12 cellular contexts compared by ENCODE assay signal in genomic region chr12:3698218-3698974, GRCh38. TPM values are rescaled to one million over a fixed set of nuclear protein-coding genes. Genes with fewer than 3 reads are reported as not detected.
A peak's percentile ranks its signal among the peaks of the same experiment; 100 is the strongest.
DNase-seq lines count a peak whose midpoint lies in the region; ATAC-seq, FAIRE-seq and TF ChIP-seq lines count a peak whose summit lies in the region.
"Had no signal": no experiment of that assay in that cellular context is flagged by ENCODE, and none has a peak within 500 bp of the region (broad histone marks: within the 10 kb centered on the region; RNA-seq: fewer than 3 reads in every experiment).

No MANE protein-coding gene starts in this region.

- peaks cover 30% of the 10 kb centered on the region for H3K36me3 Mint-ChIP-seq in activated naive CD4-positive, alpha-beta T cell treated with anti-CD3 and anti-CD28 coated beads, Interleukin-2, amount 10 ng/mL, durations not matched to agents 7 days and 5 days

- dilution Hi-C loops in IMR-90 (cut with HindIII; ENCODE audit: low sequenced_read_pairs, unreplicated experiment) = no loop called here

- TF ChIP-seq POLR2A in A549 (IDR thresholded peaks at IDR 0.05; ENCODE audit: low read length) (no peak), IMR-90 (IDR thresholded peaks at IDR 0.05; ENCODE audit: low read depth, low read length) (no peak)

- peak; percentile 68 to 76; a peak in 4 of 6 replicates for ATAC-seq in A549
- ATAC-seq in IMR-90 (ENCODE audit: low read depth) = peak; percentile 99
- ATAC-seq in foreskin keratinocyte = peak; percentile 99
- ATAC-seq in HG03521 (IDR thresholded peaks at IDR 0.05; ENCODE audit: unreplicated experiment) = no peak

- no peak overlapping the region for H3K4me3 Mint-ChIP-seq in activated naive CD4-positive, alpha-beta T cell treated with anti-CD3 and anti-CD28 coated beads, Interleukin-2, amount 10 ng/mL, durations not matched to agents 7 days and 5 days
- H3K4me3 Mint-ChIP-seq: activated naive CD8-positive, alpha-beta T cell treated with anti-CD3 and anti-CD28 coated beads, Interleukin-2, amount 10 ng/mL, durations not matched to agents 7 days and 5 days; neural crest cell had no signal

- peak overlapping the region; percentile 19 for H4K5ac ChIP-seq in IMR-90 (ENCODE audit: low read depth, low read length)

- H2AK9ac ChIP-seq in IMR-90 (replicated peaks; ENCODE audit: low read depth, low read length, poor library complexity) = peak overlapping the region; percentile 47

- peak overlapping the region; percentile 81; the same call in 2 of the 3 replicates for H2BK15ac ChIP-seq in IMR-90 (ENCODE audit: low read depth, low read length)

- WGBS in A549 (ENCODE audit: missing lambda C conversion rate) = 59% methylated on average over 7 of the region's 7 CpGs
- 20% methylated on average over 1 of the region's 7 CpGs; no CpG with 5 or more reads in 1 of the 2 experiments for WGBS in IMR-90 (ENCODE audit: extremely low coverage in 2 of 2, insufficient read length in 1 of 2), 2 experiments

- no peak overlapping the region for H3K4me2 ChIP-seq in A549
- peak overlapping the region; percentile 50 for H3K4me2 ChIP-seq in IMR-90 (ENCODE audit: low read depth, low read length)
- H3K4me2 ChIP-seq: BLaER1 had no signal

- TF ChIP-seq RAD21 in A549 (conservative IDR thresholded peaks at IDR 0.05 in 1 of 2, IDR thresholded peaks at IDR 0.05 in 1 of 2) (no peak), IMR-90 (IDR thresholded peaks at IDR 0.05; ENCODE audit: low read length) (no peak)

- no peaks in the 10 kb centered on the region for H4K20me1 ChIP-seq in IMR-90 (ENCODE audit: insufficient read depth, low read length)

- peak overlapping the region; percentile 83 for H2AFZ ChIP-seq in IMR-90 (replicated peaks; ENCODE audit: low read length, poor library complexity)

- TF ChIP-seq CTCF in A549 (IDR thresholded peaks at IDR 0.05) (no peak), IMR-90 (conservative IDR thresholded peaks at IDR 0.05; ENCODE audit: low read depth, low read length) (no peak), foreskin keratinocyte (conservative IDR thresholded peaks at IDR 0.05) (no peak)

- no peak overlapping the region for H3K9ac ChIP-seq in IMR-90 (ENCODE audit: low read depth, low read length)
- H3K9ac ChIP-seq: BLaER1 had no signal

- H3K9me3 ChIP-seq in A549 = no peaks in the 10 kb centered on the region
- H3K9me3 ChIP-seq in IMR-90 (ENCODE audit: control insufficient read depth, insufficient read depth, low read length) = no peaks in the 10 kb centered on the region

- H3K4me1 Mint-ChIP-seq in activated naive CD4-positive, alpha-beta T cell treated with anti-CD3 and anti-CD28 coated beads, Interleukin-2, amount 10 ng/mL, durations not matched to agents 7 days and 5 days = no peaks in the 10 kb centered on the region
- H3K4me1 Mint-ChIP-seq: neural crest cell had no signal

- no peaks in the 10 kb centered on the region for H3K79me1 ChIP-seq in IMR-90 (ENCODE audit: low read depth in 1 of 2, low read length in 2 of 2)

- H4K8ac ChIP-seq in IMR-90 (ENCODE audit: low read depth in 2 of 2, low read length in 2 of 2) = peak overlapping the region; percentile 56 to 71

- in situ Hi-C loops in IMR-90 (cut with MboI; ENCODE audit: low sequenced_read_pairs) = no loop called here

- BruUV-seq in IMR-90 (replicated peaks; lab: Mats Ljungman, UMichigan) = no TSS peak

- no peaks in the 10 kb centered on the region for H3K27me3 Mint-ChIP-seq in activated naive CD4-positive, alpha-beta T cell treated with anti-CD3 and anti-CD28 coated beads, Interleukin-2, amount 10 ng/mL, durations not matched to agents 7 days and 5 days

- H2BK20ac ChIP-seq in IMR-90 (ENCODE audit: low read depth, low read length) = peak overlapping the region; percentile 80

- no peaks in the 10 kb centered on the region for H3K36me3 ChIP-seq in IMR-90 (ENCODE audit: control insufficient read depth, insufficient read depth, low read length)

- H3K56ac ChIP-seq in IMR-90 (ENCODE audit: extremely low read depth, insufficient read depth, low read length) = peak overlapping the region; percentile 18; the same call in 1 of the 2 replicates

- DNase-seq in A549 (ENCODE audit: low read depth in 1 of 2, low spot score in 1 of 2) (peak in 1 of 2 experiments; percentile 32), IMR-90 (peak; percentile 95), RKO (ENCODE audit: low spot score) (peak; percentile 87), foreskin keratinocyte (peak; percentile 69 to 80), NCI-H1048 (lab: John Stamatoyannopoulos, UW) (no peak)
- no peak for DNase-seq in activated naive CD4-positive, alpha-beta T cell treated with anti-CD3 and anti-CD28 coated beads, Interleukin-2, amount 10 ng/mL, durations not matched to agents 7 days and 5 days
- no peak for DNase-seq in activated CD4-positive, alpha-beta T cell treated with anti-CD3 and anti-CD28 coated beads, Interleukin-2, amount 50 U/mL, for 4 hours
- DNase-seq: activated naive CD8-positive, alpha-beta T cell treated with anti-CD3 and anti-CD28 coated beads, Interleukin-2, amount 10 ng/mL, durations not matched to agents 7 days and 5 days had no signal

- H3K4me3 ChIP-seq in A549 (no peak overlapping the region), IMR-90 (ENCODE audit: insufficient read depth, low read depth, low read length) (no peak overlapping the region)
- H3K4me3 ChIP-seq: BLaER1 had no signal

- peak overlapping the region; percentile 79 for H2BK5ac ChIP-seq in IMR-90 (ENCODE audit: low read depth, low read length, poor library complexity, severe bottlenecking)

- peaks cover under 1% of the 10 kb centered on the region for H3K9me3 Mint-ChIP-seq in activated naive CD4-positive, alpha-beta T cell treated with anti-CD3 and anti-CD28 coated beads, Interleukin-2, amount 10 ng/mL, durations not matched to agents 7 days and 5 days

- peak overlapping the region; percentile 33; the same call in 1 of the 2 replicates for H3K18ac ChIP-seq in IMR-90 (ENCODE audit: low read depth, low read length)

- peak overlapping the region; percentile 59 for H3K4ac ChIP-seq in IMR-90 (ENCODE audit: low read depth, low read length)

- peaks cover 3% of the 10 kb centered on the region; the same call in 1 of the 2 replicates for H3K27me3 ChIP-seq in IMR-90 (ENCODE audit: control insufficient read depth, insufficient read depth, low read length)
- H3K27me3 ChIP-seq in foreskin keratinocyte = peaks cover 4% of the 10 kb centered on the region
- H3K27me3 ChIP-seq: BLaER1 had no signal

- POLR2A ChIA-PET in A549 (lab: Yijun Ruan, JAX) (no interaction called here), IMR-90 (lab: Charles Lee; ENCODE audit: unreplicated experiment) (no interaction called here)

- H2AK5ac ChIP-seq in IMR-90 (ENCODE audit: low read depth, low read length) = peak overlapping the region; percentile 46; the same call in 1 of the 2 replicates

- no peaks in the 10 kb centered on the region for H3K4me1 ChIP-seq in A549
- H3K4me1 ChIP-seq in IMR-90 (ENCODE audit: control insufficient read depth, insufficient read depth, low read length) = peaks cover 11% of the 10 kb centered on the region
- no peaks in the 10 kb centered on the region for H3K4me1 ChIP-seq in foreskin keratinocyte

- TF ChIP-seq EP300 in A549 (IDR thresholded peaks at IDR 0.05) = no peak

- H3K27ac Mint-ChIP-seq in activated naive CD4-positive, alpha-beta T cell treated with anti-CD3 and anti-CD28 coated beads, Interleukin-2, amount 10 ng/mL, durations not matched to agents 7 days and 5 days = no peak overlapping the region
- H3K27ac Mint-ChIP-seq: activated naive CD8-positive, alpha-beta T cell treated with anti-CD3 and anti-CD28 coated beads, Interleukin-2, amount 10 ng/mL, durations not matched to agents 7 days and 5 days had no signal

- peak overlapping the region; percentile 26 for H3K14ac ChIP-seq in IMR-90 (replicated peaks; ENCODE audit: low read depth, low read length)

- FAIRE-seq in A549 (lab: Jason Lieb, UNC) = no peak
- FAIRE-seq: H1 had no signal

- H3K27ac ChIP-seq in A549 (no peak overlapping the region), IMR-90 (ENCODE audit: insufficient read depth, low read length) (peak overlapping the region; percentile 71), foreskin keratinocyte (no peak overlapping the region)
- H3K27ac ChIP-seq: BLaER1 had no signal

- intact Hi-C loops in IMR-90 (cut with micrococcal nuclease) = no loop called here

- peak overlapping the region; percentile 91 for H2BK120ac ChIP-seq in IMR-90 (ENCODE audit: low read depth, low read length)

- H4K91ac ChIP-seq in IMR-90 (ENCODE audit: insufficient read depth, low read depth, low read length) = peak overlapping the region; percentile 80

- H3K9me1 ChIP-seq in IMR-90 (ENCODE audit: insufficient read depth, low read length) = peaks cover 10% of the 10 kb centered on the region

- CTCF ChIA-PET in A549 (lab: Yijun Ruan, JAX) (no interaction called here), IMR-90 (lab: Yijun Ruan, JAX) (no interaction called here)
- CTCF ChIA-PET in activated naive CD4-positive, alpha-beta T cell treated with anti-CD3 and anti-CD28 coated beads, Interleukin-2, amount 10 ng/mL, durations not matched to agents 7 days and 5 days (lab: Charles Lee) = no interaction called here

- H3K23ac ChIP-seq in IMR-90 (ENCODE audit: low read depth, low read length) = peak overlapping the region; percentile 29; the same call in 1 of the 2 replicates

TF ChIP-seq in A549, 52 proteins besides CTCF, POLR2A, EP300 and RAD21 (continues in another document):
- TF ChIP-seq JUN (IDR thresholded peaks at IDR 0.05) (no peak), ZFP36 (IDR thresholded peaks at IDR 0.05; ENCODE audit: borderline replicate concordance, partially characterized antibody) (no peak), FOSL2 (IDR thresholded peaks at IDR 0.05) (no peak), FOSL2 (CRISPR knock-in tag; IDR thresholded peaks at IDR 0.05) (no peak), HOXB5 (CRISPR knock-in tag; IDR thresholded peaks at IDR 0.05) (no peak)

TF ChIP-seq in IMR-90, 13 proteins besides CTCF, POLR2A, EP300 and RAD21 (continues in another document):
- TF ChIP-seq FOS (IDR thresholded peaks at IDR 0.05; ENCODE audit: low read depth, low read length) (peak; percentile 70), NFE2L2 (IDR thresholded peaks at IDR 0.05; ENCODE audit: low read depth, low read length) (peak; percentile 97), MAFK (IDR thresholded peaks at IDR 0.05; ENCODE audit: low read depth, low read length) (peak; percentile 89), RFX5 (IDR thresholded peaks at IDR 0.05; ENCODE audit: low read depth, low read length) (no peak), CHD1 (IDR thresholded peaks at IDR 0.05; ENCODE audit: low read depth, low read length) (no peak), SMC3 (IDR thresholded peaks at IDR 0.05; ENCODE audit: low read depth, low read length) (no peak)

RNA-seq across cellular contexts. Expression of gene CRACR2A, which starts 54.5 kb away (rescaled TPM):
- polyA plus RNA-seq in A549 (2011; rRNA removed) (3.3 and 3.8 TPM in 2 replicates), A549 (2017; fragmentation: RNase III; extraction: RNeasy Plus Mini Kit Qiagen cat#74134 plus additional on column Dnase treatment) (1.1 to 1.8 TPM (median 1.6 TPM) in 3 replicates), IMR-90 (2012; rRNA removed) (0.55 and 0.60 TPM in 2 replicates), foreskin keratinocyte (0.75 and 1.0 TPM in 2 replicates)
- polyA plus RNA-seq in A549 (2012; cell fraction: cytosol; rRNA removed) = 1.5 TPM in 2 replicates
- 0.89 and 0.94 TPM in 2 replicates for polyA plus RNA-seq in A549 (2012; cell fraction: nucleus; rRNA removed)
- 3.5 and 3.6 TPM in 2 replicates for polyA minus RNA-seq in A549 (2011; rRNA and poly(A)+ RNA removed)
- total RNA-seq in IMR-90 (2012; rRNA removed) (0.54 and 0.83 TPM in 2 replicates), foreskin keratinocyte (1.4 and 2.2 TPM in 2 replicates)
- 0.23 and 0.24 TPM in 2 replicates for polyA plus RNA-seq in IMR-90 (2012; cell fraction: cytosol; rRNA removed)
- polyA plus RNA-seq in IMR-90 (2012; cell fraction: nucleus; rRNA removed; ENCODE audit: low replicate concordance) = 0.13 and 0.52 TPM in 2 replicates

Comparison
In these comparisons a context has a peak if more than half of its experiments do, and no peak if none do; other contexts are left out.
1. DNase-seq: peak in IMR-90 (single experiment), RKO (single experiment) and foreskin keratinocyte (2 of 2); none in activated naive CD4-positive, alpha-beta T cell treated with anti-CD3 and anti-CD28 coated beads, Interleukin-2, amount 10 ng/mL, durations not matched to agents 7 days and 5 days (single experiment), NCI-H1048 (single experiment) and activated CD4-positive, alpha-beta T cell treated with anti-CD3 and anti-CD28 coated beads, Interleukin-2, amount 50 U/mL, for 4 hours (0 of 2).